ENCODE assay signal across 21 cellular contexts in the genomic region with DNA sequence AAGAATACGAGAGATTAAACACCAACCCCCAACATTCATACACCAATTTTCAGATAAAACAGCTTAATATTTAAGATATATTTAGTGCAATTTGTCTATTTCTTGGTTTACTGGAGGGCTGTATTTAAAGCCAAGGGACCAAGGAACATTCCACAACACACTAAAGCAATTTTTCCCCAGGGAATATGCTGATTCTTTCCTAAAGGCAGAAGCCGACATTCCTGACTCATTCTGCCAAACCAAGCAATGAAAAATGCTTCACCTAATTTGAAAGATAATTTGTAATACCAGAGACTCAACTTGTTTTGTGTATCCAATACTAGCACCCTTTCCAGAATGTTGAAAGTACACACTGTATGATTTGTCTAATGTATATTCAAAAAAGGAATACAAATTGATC.
DNase-seq lines count a peak whose midpoint lies in the region; FAIRE-seq and TF ChIP-seq lines count a peak whose summit lies in the region.
"Had no signal": no experiment of that assay in that cellular context is flagged by ENCODE, and none has a peak within 500 bp of the region (broad histone marks: within the 10 kb centered on the region; RNA-seq: fewer than 3 reads in every experiment).

No MANE protein-coding gene starts in this region.

- H3K27ac ChIP-seq in astrocyte (ENCODE audit: low read depth, low read length) (no peak overlapping the region), trophoblast cell (ENCODE audit: low read depth, low read length) (no peak overlapping the region)

- no peaks in the 10 kb centered on the region for H3K27me3 ChIP-seq in astrocyte (ENCODE audit: insufficient read depth, low read length)
- H3K27me3 ChIP-seq in trophoblast cell (ENCODE audit: insufficient read depth, low read length) = no peaks in the 10 kb centered on the region

- no peaks in the 10 kb centered on the region for H3K27me3 Mint-ChIP-seq in astrocyte (ENCODE audit: low read depth, unreplicated experiment)

- H3K9ac ChIP-seq in astrocyte (ENCODE audit: low read length) = no peak overlapping the region
- no peak overlapping the region for H3K9ac ChIP-seq in trophoblast cell (ENCODE audit: low read length)

- H3K36me3 Mint-ChIP-seq in astrocyte (ENCODE audit: low read depth, unreplicated experiment) = no peaks in the 10 kb centered on the region
- H3K36me3 Mint-ChIP-seq: CD14-positive monocyte had no signal

- H3K23ac ChIP-seq in trophoblast cell (ENCODE audit: low read length) = no peak overlapping the region

- H3K4me1 ChIP-seq in astrocyte (ENCODE audit: insufficient read depth, low read length) = no peaks in the 10 kb centered on the region
- H3K4me1 ChIP-seq in trophoblast cell (ENCODE audit: control insufficient read depth in 1 of 2, insufficient read depth in 2 of 2, low read length in 2 of 2) = no peaks in the 10 kb centered on the region

- H2AFZ ChIP-seq in astrocyte (ENCODE audit: low read depth, low read length) = no peak overlapping the region
- H2AFZ ChIP-seq in trophoblast cell (ENCODE audit: insufficient read depth, low read length, poor library complexity) = no peak overlapping the region

- H3K79me1 ChIP-seq in trophoblast cell (ENCODE audit: low read length) = no peaks in the 10 kb centered on the region

- H2BK120ac ChIP-seq in trophoblast cell (ENCODE audit: insufficient read depth, low read length, poor library complexity) = no peak overlapping the region

- peaks cover 7% of the 10 kb centered on the region for H3K4me1 Mint-ChIP-seq in astrocyte (ENCODE audit: low read depth, unreplicated experiment)
- H3K4me1 Mint-ChIP-seq: CD14-positive monocyte had no signal

- H3K4ac ChIP-seq in trophoblast cell (ENCODE audit: low read depth, low read length) = no peak overlapping the region

- H4K91ac ChIP-seq in trophoblast cell (ENCODE audit: low read depth, low read length) = no peak overlapping the region

- H3K14ac ChIP-seq in trophoblast cell (ENCODE audit: low read length) = no peak overlapping the region

- no peak overlapping the region for H2BK5ac ChIP-seq in trophoblast cell (ENCODE audit: low read depth, low read length, poor library complexity)

- WGBS in trophoblast cell (ENCODE audit: extremely low coverage, insufficient coverage, insufficient read length) = no CpG with 5 or more reads among the region's 2 CpGs

- no peak overlapping the region for H3K18ac ChIP-seq in trophoblast cell (ENCODE audit: low read length)

- H3K79me2 ChIP-seq in astrocyte (ENCODE audit: insufficient read depth, low read length) (no peaks in the 10 kb centered on the region), trophoblast cell (ENCODE audit: control insufficient read depth, insufficient read depth, low read length, poor library complexity) (no peaks in the 10 kb centered on the region)

- peak overlapping the region; percentile 24 for H3K27ac Mint-ChIP-seq in astrocyte (ENCODE audit: unreplicated experiment)
- H3K27ac Mint-ChIP-seq: CD14-positive monocyte had no signal

- H3K4me3 Mint-ChIP-seq in astrocyte (ENCODE audit: unreplicated experiment) = no peak overlapping the region
- H3K4me3 Mint-ChIP-seq: CD14-positive monocyte had no signal

- FAIRE-seq in astrocyte (lab: Jason Lieb, UNC) = no peak
- no peak for FAIRE-seq in GM12891 (lab: Jason Lieb, UNC)
- FAIRE-seq: GM12892, GM18507, H1, HepG2 had no signal

- H2BK12ac ChIP-seq in trophoblast cell (ENCODE audit: low read length) = no peak overlapping the region

- no peaks in the 10 kb centered on the region for H3K9me3 Mint-ChIP-seq in astrocyte (ENCODE audit: unreplicated experiment)

- H4K20me1 ChIP-seq in astrocyte (ENCODE audit: insufficient read depth, low read length) = no peaks in the 10 kb centered on the region

- H3K9me3 ChIP-seq in astrocyte (ENCODE audit: insufficient read depth, low read depth, low read length) = no peaks in the 10 kb centered on the region
- H3K9me3 ChIP-seq in trophoblast cell (ENCODE audit: insufficient read depth, low read depth, low read length) = no peaks in the 10 kb centered on the region

- no peak overlapping the region for H3K4me2 ChIP-seq in astrocyte (ENCODE audit: low read length)
- H3K4me2 ChIP-seq in trophoblast cell (ENCODE audit: low read length) = no peak overlapping the region

- no peak overlapping the region for H2AK5ac ChIP-seq in trophoblast cell (ENCODE audit: low read length)

- TF ChIP-seq CTCF in astrocyte (IDR thresholded peaks at IDR 0.05; ENCODE audit: insufficient read depth, low read depth, low read length) = no peak

- H3K36me3 ChIP-seq in astrocyte (ENCODE audit: insufficient read depth, low read length) (no peaks in the 10 kb centered on the region), trophoblast cell (ENCODE audit: control insufficient read depth in 1 of 2, insufficient read depth in 2 of 2, low read length in 2 of 2) (no peaks in the 10 kb centered on the region)

- no peak for TF ChIP-seq POLR2A in GM12891 (IDR thresholded peaks at IDR 0.05; ENCODE audit: low read depth, low read length)

- H4K12ac ChIP-seq in trophoblast cell (ENCODE audit: low read depth, low read length) = no peak overlapping the region

- no peak overlapping the region for H4K8ac ChIP-seq in trophoblast cell (ENCODE audit: low read depth, low read length)

- H3K4me3 ChIP-seq in astrocyte (ENCODE audit: insufficient read depth, low read depth, low read length) (no peak overlapping the region), trophoblast cell (ENCODE audit: low read depth, low read length) (no peak overlapping the region)

- peak; percentile 6 for DNase-seq in ELR (ENCODE audit: low read depth)
- DNase-seq in astrocyte (ENCODE audit: low read depth) = peak; percentile 64
- DNase-seq in fibroblast of peridontal ligament (ENCODE audit: extremely low read depth) = peak; percentile 23
- peak; percentile 7 to 55 for DNase-seq in trophoblast cell
- DNase-seq in cortex of kidney (lab: John Stamatoyannopoulos, UW) = no peak
- DNase-seq in NCI-H2196 (lab: John Stamatoyannopoulos, UW; ENCODE audit: unreplicated experiment) = no peak
- no peak for DNase-seq in occipital lobe (lab: John Stamatoyannopoulos, UW)
- DNase-seq in GM12891 (ENCODE audit: insufficient read length, low spot score) = no peak
- DNase-seq: AML-193, KBM-7, MV-4-11, NCI-H1694 treated with DMSO at 0.1 percent for 48 hours, NCI-H510A treated with DMSO at 0.1 percent for 48 hours, NCI-H82, RPMI8226, SHP77 treated with DMSO at 0.1 percent for 48 hours had no signal

TF ChIP-seq in GM12891, 5 proteins besides CTCF, POLR2A, EP300 and RAD21:
- TF ChIP-seq SPI1 (IDR thresholded peaks at IDR 0.05; ENCODE audit: low read depth, low read length) (no peak), POU2F2 (IDR thresholded peaks at IDR 0.05; ENCODE audit: low read depth, low read length) (no peak), TAF1 (IDR thresholded peaks at IDR 0.05; ENCODE audit: low read depth, low read length) (no peak), PAX5 (IDR thresholded peaks at IDR 0.05; ENCODE audit: insufficient read depth, low read length, severe bottlenecking) (no peak), POLR2AphosphoS5 (IDR thresholded peaks at IDR 0.05; ENCODE audit: low read depth, low read length) (no peak)

Comparison
In these comparisons a context has a peak if more than half of its experiments do, and no peak if none do; other contexts are left out.
1. DNase-seq: peak in ELR (single experiment), astrocyte (single experiment), fibroblast of peridontal ligament (single experiment) and trophoblast cell (2 of 2); none in cortex of kidney (single experiment), NCI-H2196 (single experiment), occipital lobe (single experiment) and GM12891 (single experiment).